18 cellular contexts compared by ENCODE assay signal in genomic region chr15:70190296-70190695, GRCh38.
DNase-seq lines count a peak whose midpoint lies in the region; ATAC-seq and TF ChIP-seq lines count a peak whose summit lies in the region.
"Had no signal": no experiment of that assay in that cellular context is flagged by ENCODE, and none has a peak within 500 bp of the region (broad histone marks: within the 10 kb centered on the region; RNA-seq: fewer than 3 reads in every experiment).

No MANE protein-coding gene starts in this region.

- no peaks in the 10 kb centered on the region for H3K9me3 Mint-ChIP-seq in natural killer cell treated with Interleukin-12 subunit alpha and Interleukin-12 subunit beta and Interleukin-15 and Interleukin-18, amount 100 ng/mL, for 72 hours
- H3K9me3 Mint-ChIP-seq in natural killer cell: peaks cover 2 to 3% of the 10 kb centered on the region in 2 donors
- H3K9me3 Mint-ChIP-seq in endodermal cell: peaks cover 9% of the 10 kb centered on the region

- H3K4me3 ChIP-seq in endodermal cell (ENCODE audit: low read length): no peak overlapping the region
- no peak overlapping the region for H3K4me3 ChIP-seq in osteoblast (ENCODE audit: insufficient read depth, low read length)
- H3K4me3 ChIP-seq: HAP-1 had no signal

- H3K36me3 ChIP-seq in endodermal cell (ENCODE audit: control insufficient read depth, insufficient read depth, low read length) (no peaks in the 10 kb centered on the region), osteoblast (ENCODE audit: insufficient read depth, low read length) (no peaks in the 10 kb centered on the region)
- H3K36me3 ChIP-seq: BE2C, HAP-1 had no signal

- no peak overlapping the region for H3K4me2 ChIP-seq in osteoblast (ENCODE audit: insufficient read depth, low read length)

- peaks cover 5% of the 10 kb centered on the region for H3K36me3 Mint-ChIP-seq in natural killer cell treated with Interleukin-12 subunit alpha and Interleukin-12 subunit beta and Interleukin-15 and Interleukin-18, amount 100 ng/mL, for 72 hours
- no peaks in the 10 kb centered on the region for H3K36me3 Mint-ChIP-seq in natural killer cell
- H3K36me3 Mint-ChIP-seq in endodermal cell (ENCODE audit: low read depth): peaks cover 3% of the 10 kb centered on the region
- H3K36me3 Mint-ChIP-seq: CD4-positive, CD25-positive, alpha-beta regulatory T cell had no signal

- H3K4me1 Mint-ChIP-seq in natural killer cell treated with Interleukin-12 subunit alpha and Interleukin-12 subunit beta and Interleukin-15 and Interleukin-18, amount 100 ng/mL, for 72 hours (ENCODE audit: low read depth in 2 of 2): no peaks in the 10 kb centered on the region
- H3K4me1 Mint-ChIP-seq in natural killer cell (no peaks in the 10 kb centered on the region), endodermal cell (peaks cover 8% of the 10 kb centered on the region)
- H3K4me1 Mint-ChIP-seq: CD4-positive, CD25-positive, alpha-beta regulatory T cell; CD8-positive, alpha-beta memory T cell had no signal

- peak; percentile 50 for DNase-seq in natural killer cell treated with Interleukin-12 subunit alpha and Interleukin-12 subunit beta and Interleukin-15 and Interleukin-18, amount 100 ng/mL, for 72 hours (ENCODE audit: low spot score)
- DNase-seq in natural killer cell: no peak
- peak; percentile 17 for DNase-seq in endodermal cell
- DNase-seq in osteoblast (ENCODE audit: insufficient read length, low spot score, missing footprints): peak; percentile 58
- no peak for DNase-seq in H4 (ENCODE audit: low spot score)
- DNase-seq: ACHN; BE2C; C1 segment of cervical spinal cord; CD4-positive, CD25-positive, alpha-beta regulatory T cell; CD8-positive, alpha-beta memory T cell; DMS 273 treated with DMSO at 0.1 percent for 48 hours; DMS53; DND-41; EL; GOT3 had no signal

- no peak overlapping the region for H2AFZ ChIP-seq in osteoblast (ENCODE audit: low read length)

- ATAC-seq in natural killer cell treated with Interleukin-12 subunit alpha and Interleukin-12 subunit beta and Interleukin-15 and Interleukin-18, amount 100 ng/mL, for 72 hours: no peak
- ATAC-seq in natural killer cell (no peak), HG02759 (IDR thresholded peaks at IDR 0.05; ENCODE audit: unreplicated experiment) (no peak), GM19452 (IDR thresholded peaks at IDR 0.05; ENCODE audit: unreplicated experiment) (no peak)

- intact Hi-C loops in natural killer cell (cut with micrococcal nuclease): no loop called here

- H4K20me1 ChIP-seq in osteoblast (ENCODE audit: insufficient read depth, low read length): no peaks in the 10 kb centered on the region

- peaks cover 21 to 37% of the 10 kb centered on the region in 2 donors for H3K27me3 Mint-ChIP-seq in natural killer cell treated with Interleukin-12 subunit alpha and Interleukin-12 subunit beta and Interleukin-15 and Interleukin-18, amount 100 ng/mL, for 72 hours
- H3K27me3 Mint-ChIP-seq in natural killer cell (ENCODE audit: low read depth in 2 of 2) (peaks cover 36 to 55% of the 10 kb centered on the region in 2 donors), endodermal cell (ENCODE audit: insufficient read depth) (peaks cover 65% of the 10 kb centered on the region)
- H3K27me3 Mint-ChIP-seq: CD4-positive, CD25-positive, alpha-beta regulatory T cell had no signal

- TF ChIP-seq CTCF in natural killer cell (IDR thresholded peaks at IDR 0.05) (no peak), endodermal cell (conservative IDR thresholded peaks at IDR 0.05) (no peak), osteoblast (IDR thresholded peaks at IDR 0.05; ENCODE audit: extremely low read depth, low read depth, low read length) (no peak)

- WGBS in endodermal cell (ENCODE audit: insufficient coverage in 1 of 2, insufficient read length in 1 of 2), 2 experiments: 83 to 89% methylated on average over 10 to 12 of the region's 12 CpGs

- no peak overlapping the region for H3K27ac Mint-ChIP-seq in natural killer cell treated with Interleukin-12 subunit alpha and Interleukin-12 subunit beta and Interleukin-15 and Interleukin-18, amount 100 ng/mL, for 72 hours
- H3K27ac Mint-ChIP-seq in natural killer cell (no peak overlapping the region), endodermal cell (no peak overlapping the region)
- H3K27ac Mint-ChIP-seq: CD4-positive, CD25-positive, alpha-beta regulatory T cell; CD8-positive, alpha-beta memory T cell had no signal

- H3K9me3 ChIP-seq in endodermal cell (ENCODE audit: control insufficient read depth, low read length) (peaks cover 10% of the 10 kb centered on the region), osteoblast (ENCODE audit: low read depth, low read length) (peaks cover 5% of the 10 kb centered on the region)

- no peaks in the 10 kb centered on the region for H3K4me1 ChIP-seq in endodermal cell (ENCODE audit: control insufficient read depth, insufficient read depth, low read length)
- peaks cover 8% of the 10 kb centered on the region for H3K4me1 ChIP-seq in osteoblast (ENCODE audit: insufficient read depth, low read length)
- H3K4me1 ChIP-seq: HAP-1 had no signal

- H3K27ac ChIP-seq in endodermal cell (ENCODE audit: low read depth, low read length): no peak overlapping the region
- H3K27ac ChIP-seq in osteoblast (ENCODE audit: low read depth, low read length): no peak overlapping the region

- no peak overlapping the region for H3K4me3 Mint-ChIP-seq in natural killer cell treated with Interleukin-12 subunit alpha and Interleukin-12 subunit beta and Interleukin-15 and Interleukin-18, amount 100 ng/mL, for 72 hours
- H3K4me3 Mint-ChIP-seq in natural killer cell (no peak overlapping the region), endodermal cell (no peak overlapping the region)
- H3K4me3 Mint-ChIP-seq: CD8-positive, alpha-beta memory T cell had no signal

- no peaks in the 10 kb centered on the region for H3K79me2 ChIP-seq in osteoblast (ENCODE audit: insufficient read depth, low read length)

- H3K27me3 ChIP-seq in endodermal cell (ENCODE audit: control insufficient read depth, insufficient read depth, low read length, poor library complexity, severe bottlenecking): peaks cover 66% of the 10 kb centered on the region
- peaks cover 11% of the 10 kb centered on the region for H3K27me3 ChIP-seq in osteoblast (ENCODE audit: insufficient read depth, low read length)
- H3K27me3 ChIP-seq: BE2C had no signal

- no peak overlapping the region for H3K9ac ChIP-seq in endodermal cell (ENCODE audit: extremely low read depth, low read length, poor library complexity, severe bottlenecking)

Comparison
In these comparisons a context has a peak if more than half of its experiments do, and no peak if none do; other contexts are left out.
1. DNase-seq: peak in natural killer cell treated with Interleukin-12 subunit alpha and Interleukin-12 subunit beta and Interleukin-15 and Interleukin-18, amount 100 ng/mL, for 72 hours (single experiment), endodermal cell (single experiment) and osteoblast (single experiment); none in natural killer cell (single experiment) and H4 (single experiment).